Comparison of ENCODE assay signal across 9 cellular contexts in genomic region chr12:124454735-124455134, GRCh38.
DNase-seq lines count a peak whose midpoint lies in the region; ATAC-seq and TF ChIP-seq lines count a peak whose summit lies in the region.
"Had no signal": no experiment of that assay in that cellular context is flagged by ENCODE, and none has a peak within 500 bp of the region (broad histone marks: within the 10 kb centered on the region; RNA-seq: fewer than 3 reads in every experiment).

No MANE protein-coding gene starts in this region.

- H3K4me3 Mint-ChIP-seq in Calu3 (ENCODE audit: low read depth, unreplicated experiment) (no peak overlapping the region), mesothelial cell of epicardium (no peak overlapping the region)

- H3K9me2 ChIP-seq in OCI-LY7 (ENCODE audit: insufficient read depth, low read length) = no peaks in the 10 kb centered on the region

- intact Hi-C loops in Calu3 (cut with micrococcal nuclease; ENCODE audit: unreplicated experiment) (loop anchor here (5.0 kb wide), 1 partner anchor 53 kb away; no protein-coding TSS in a partner anchor), OCI-LY7 (cut with micrococcal nuclease; ENCODE audit: unreplicated experiment) (no loop called here), psoas muscle (cut with DNase I) (loop anchor here (5.0 to 10.0 kb wide), 4 partner anchors 58 to 310 kb away; partner anchors contain the start of gene NCOR2 (in 1 of the 2)), sciatic nerve (cut with DNase I) (no loop called here)

- TF ChIP-seq CTCF in Calu3 (IDR thresholded peaks at IDR 0.05; ENCODE audit: unreplicated experiment) (no peak), OCI-LY7 (conservative IDR thresholded peaks at IDR 0.05; ENCODE audit: low read length) (no peak), psoas muscle (IDR thresholded peaks at IDR 0.05) (no peak), mesothelial cell of epicardium (IDR thresholded peaks at IDR 0.05; ENCODE audit: unreplicated experiment) (no peak)

- H3K4me2 ChIP-seq in OCI-LY7 (ENCODE audit: low read length) = peak overlapping the region; percentile 74; the same call in 1 of the 2 replicates

- H2AFZ ChIP-seq in OCI-LY7 (ENCODE audit: low read length) = no peak overlapping the region

- DNase-seq in Calu3 = no peak
- DNase-seq in OCI-LY7 (ENCODE audit: low spot score) = no peak
- DNase-seq in epidermal melanocyte (ENCODE audit: insufficient read length, low spot score) = peak; percentile 43
- no peak for DNase-seq in psoas muscle
- DNase-seq in GM19240 (ENCODE audit: insufficient read length, low spot score) = no peak
- no peak for DNase-seq in sciatic nerve (ENCODE audit: low spot score)
- DNase-seq in mesothelial cell of epicardium (ENCODE audit: low spot score in 2 of 2, unreplicated experiment in 2 of 2) = no peak
- no peak for DNase-seq in SW480 (ENCODE audit: low spot score)
- DNase-seq: NCI-H1436 treated with DMSO at 0.1 percent for 48 hours had no signal

- H3K4me1 Mint-ChIP-seq in Calu3 (ENCODE audit: low read depth, unreplicated experiment) = peaks cover 27% of the 10 kb centered on the region
- H3K4me1 Mint-ChIP-seq in mesothelial cell of epicardium = peaks cover 2% of the 10 kb centered on the region

- H3K27ac Mint-ChIP-seq in Calu3 (ENCODE audit: unreplicated experiment) (peak overlapping the region; percentile 76), mesothelial cell of epicardium (no peak overlapping the region)

- H3K36me3 ChIP-seq in OCI-LY7 (ENCODE audit: insufficient read depth, low read length) = peaks cover 21% of the 10 kb centered on the region; the same call in 1 of the 2 replicates
- H3K36me3 ChIP-seq in psoas muscle (ENCODE audit: insufficient read depth in 1 of 2, low read depth in 1 of 2) = peaks cover 0 to 9% of the 10 kb centered on the region in 2 donors

- no peaks in the 10 kb centered on the region for H4K20me1 ChIP-seq in OCI-LY7 (ENCODE audit: insufficient read depth, low read length)

- H3K27me3 Mint-ChIP-seq in Calu3 (ENCODE audit: unreplicated experiment) (no peaks in the 10 kb centered on the region), mesothelial cell of epicardium (ENCODE audit: low read depth) (no peaks in the 10 kb centered on the region)

- CTCF ChIA-PET in Calu3 (lab: Charles Lee) (no interaction called here), OCI-LY7 (lab: Charles Lee; ENCODE audit: unreplicated experiment) (interaction anchor here (0.5 to 0.9 kb wide), 2 partner anchors 78 to 152 kb away, joined by 3 to 4 read pairs; no protein-coding TSS in a partner anchor)

- H3K9me3 ChIP-seq in OCI-LY7 (ENCODE audit: low read length) (no peaks in the 10 kb centered on the region), psoas muscle (no peaks in the 10 kb centered on the region)

- H3K27ac ChIP-seq in OCI-LY7 (ENCODE audit: low read depth, low read length, poor library complexity, severe bottlenecking) (no peak overlapping the region), psoas muscle (peak overlapping the region; percentile 87)

- H3K9me3 Mint-ChIP-seq in Calu3 (ENCODE audit: low read depth, unreplicated experiment) = no peaks in the 10 kb centered on the region
- H3K9me3 Mint-ChIP-seq in mesothelial cell of epicardium = no peaks in the 10 kb centered on the region

- 47 to 51% (median 49%) methylated on average over 13 of the region's 13 CpGs for WGBS in psoas muscle, 3 donors

- POLR2A ChIA-PET in OCI-LY7 (lab: Charles Lee) = interaction anchor here (0.6 kb wide), 1 partner anchor 290 kb away, joined by 3 read pairs; no protein-coding TSS in a partner anchor

- H3K27me3 ChIP-seq in psoas muscle (ENCODE audit: insufficient read depth in 3 of 3, low read length in 2 of 3) = no peaks in the 10 kb centered on the region

- H3K4me3 ChIP-seq in OCI-LY7 (ENCODE audit: low read depth, low read length, poor library complexity, severe bottlenecking) = no peak overlapping the region
- no peak overlapping the region for H3K4me3 ChIP-seq in psoas muscle

- no TSS peak for BruUV-seq in Calu3 (replicated peaks; lab: Mats Ljungman, UMichigan)
- no TSS peak for BruUV-seq in OCI-LY7 (replicated peaks; lab: Mats Ljungman, UMichigan)

- H3K79me2 ChIP-seq in OCI-LY7 (ENCODE audit: insufficient read depth, low read depth, low read length) = no peaks in the 10 kb centered on the region

- H3K36me3 Mint-ChIP-seq in Calu3 (ENCODE audit: insufficient read depth, unreplicated experiment) = peaks cover 59% of the 10 kb centered on the region
- peaks cover 20% of the 10 kb centered on the region for H3K36me3 Mint-ChIP-seq in mesothelial cell of epicardium

- H3K4me1 ChIP-seq in OCI-LY7 (ENCODE audit: insufficient read depth, low read length, poor library complexity, severe bottlenecking) (peaks cover 44% of the 10 kb centered on the region), psoas muscle (peaks cover 52% of the 10 kb centered on the region)

- ATAC-seq in psoas muscle (no peak), sciatic nerve (no peak)

Comparison
In these comparisons a context has a peak if more than half of its experiments do, and no peak if none do; other contexts are left out.
1. intact Hi-C loops: an anchor here in Calu3 (5.0 kb wide) and psoas muscle (5.0 to 10.0 kb wide); none called in OCI-LY7 and sciatic nerve.